Comparison of ENCODE assay signal across 29 cellular contexts in genomic region chr11:36688132-36688531, GRCh38.
"Had no signal": no experiment of that assay in that cellular context is flagged by ENCODE, and none has a peak within 500 bp of the region (broad histone marks: within the 10 kb centered on the region; RNA-seq: fewer than 3 reads in every experiment).

No MANE protein-coding gene starts in this region.

- H3K79me2 ChIP-seq: parathyroid adenoma had no signal

- H3K27ac Mint-ChIP-seq: naive thymus-derived CD4-positive, alpha-beta T cell; natural killer cell; neural progenitor cell; progenitor cell of endocrine pancreas; stimulated activated effector memory CD8-positive, alpha-beta T cell treated with anti-CD3 and anti-CD28 coated beads, Interleukin-12 subunit alpha, Interleukin-12 subunit beta, amount 100 ng/mL, for 72 hours; stimulated activated naive B cell treated with anti-CD40 and anti-IgM and Interleukin-4, amounts not matched to agents 10 μg/mL and 1 μg/mL and 100 μg/mL, for 72 hours; stimulated activated naive CD8-positive, alpha-beta T cell treated with anti-CD3 and anti-CD28 coated beads, Interleukin-15, Interleukin-2, amounts not matched to agents 100 ng/mL and 50 ng/mL, for 24 hours had no signal

- H3K27me3 ChIP-seq: neural progenitor cell, ovary, right lobe of liver, sigmoid colon, suprapubic skin, testis, thyroid gland, upper lobe of left lung, vagina had no signal

- H3K9ac ChIP-seq: neural progenitor cell, parathyroid adenoma had no signal

- H3K4me3 ChIP-seq: neural progenitor cell, ovary, psoas muscle, right lobe of liver, sigmoid colon, stomach, suprapubic skin, testis, thyroid gland, tibial nerve, upper lobe of left lung, vagina had no signal

- H3K4me1 ChIP-seq: parathyroid adenoma, psoas muscle, right lobe of liver, sigmoid colon, stomach, suprapubic skin, testis, thyroid gland, tibial nerve, upper lobe of left lung, vagina had no signal

- H3K4me2 ChIP-seq: neural progenitor cell had no signal

- DNase-seq: naive thymus-derived CD4-positive, alpha-beta T cell; natural killer cell; occipital lobe; ovary; posterior cingulate gyrus; psoas muscle; right cardiac atrium; right lobe of liver; sigmoid colon; small intestine; stimulated activated CD4-positive, alpha-beta T cell treated with anti-CD3 and anti-CD28 coated beads, Interleukin-15, amount 100 ng/mL, for 24 hours; stimulated activated CD4-positive, alpha-beta T cell treated with anti-CD3 and anti-CD28 coated beads, Interleukin-2, amount 100 ng/mL, for 24 hours; stimulated activated CD4-positive, alpha-beta T cell treated with anti-CD3 and anti-CD28 coated beads, Interleukin-2, amount 100 ng/mL, for 48 hours; stimulated activated CD4-positive, alpha-beta T cell treated with anti-CD3 and anti-CD28 coated beads, Interleukin-4, amount 100 ng/mL, for 24 hours; stimulated activated naive B cell treated with anti-CD40 and anti-IgM and Interleukin-4, amounts not matched to agents 10 μg/mL and 1 μg/mL and 100 μg/mL, for 72 hours; stimulated activated naive CD4-positive, alpha-beta T cell treated with Interleukin-2 at 50 U/mL for 16 hours; stomach; testis; thyroid gland; trophoblast cell; upper lobe of left lung had no signal

- H3K27me3 Mint-ChIP-seq: stimulated activated naive B cell treated with anti-CD40 and anti-IgM and Interleukin-4, amounts not matched to agents 10 μg/mL and 1 μg/mL and 100 μg/mL, for 72 hours had no signal

- H3K9me3 ChIP-seq: ovary, psoas muscle, right lobe of liver, sigmoid colon, stomach, suprapubic skin, testis, thyroid gland, tibial nerve, upper lobe of left lung, vagina had no signal

- H3K27ac ChIP-seq: neural progenitor cell, ovary, parathyroid adenoma, psoas muscle, right lobe of liver, sigmoid colon, stomach, suprapubic skin, testis, thyroid gland, tibial nerve, upper lobe of left lung, vagina had no signal

- H3K36me3 ChIP-seq: neural progenitor cell, ovary, right lobe of liver, sigmoid colon, stomach, suprapubic skin, thyroid gland, tibial nerve, upper lobe of left lung, vagina had no signal

- ATAC-seq: naive thymus-derived CD4-positive, alpha-beta T cell; natural killer cell; psoas muscle; right cardiac atrium; right lobe of liver; stimulated activated naive B cell treated with anti-CD40 and anti-IgM and Interleukin-4, amounts not matched to agents 10 μg/mL and 1 μg/mL and 100 μg/mL, for 72 hours had no signal

- H2AFZ ChIP-seq: neural progenitor cell, parathyroid adenoma had no signal

- H3K4me3 Mint-ChIP-seq: naive thymus-derived CD4-positive, alpha-beta T cell; natural killer cell; neural progenitor cell; stimulated activated effector memory CD8-positive, alpha-beta T cell treated with anti-CD3 and anti-CD28 coated beads, Interleukin-12 subunit alpha, Interleukin-12 subunit beta, amount 100 ng/mL, for 72 hours; stimulated activated naive B cell treated with anti-CD40 and anti-IgM and Interleukin-4, amounts not matched to agents 10 μg/mL and 1 μg/mL and 100 μg/mL, for 72 hours; stimulated activated naive CD8-positive, alpha-beta T cell treated with anti-CD3 and anti-CD28 coated beads, Interleukin-15, Interleukin-2, amounts not matched to agents 100 ng/mL and 50 ng/mL, for 24 hours had no signal

- H3K9me3 Mint-ChIP-seq: natural killer cell; neural progenitor cell; stimulated activated effector memory CD8-positive, alpha-beta T cell treated with anti-CD3 and anti-CD28 coated beads, Interleukin-12 subunit alpha, Interleukin-12 subunit beta, amount 100 ng/mL, for 72 hours; stimulated activated naive B cell treated with anti-CD40 and anti-IgM and Interleukin-4, amounts not matched to agents 10 μg/mL and 1 μg/mL and 100 μg/mL, for 72 hours had no signal

- H3K36me3 Mint-ChIP-seq: naive thymus-derived CD4-positive, alpha-beta T cell; natural killer cell; neural progenitor cell; stimulated activated effector memory CD8-positive, alpha-beta T cell treated with anti-CD3 and anti-CD28 coated beads, Interleukin-12 subunit alpha, Interleukin-12 subunit beta, amount 100 ng/mL, for 72 hours; stimulated activated naive B cell treated with anti-CD40 and anti-IgM and Interleukin-4, amounts not matched to agents 10 μg/mL and 1 μg/mL and 100 μg/mL, for 72 hours had no signal

- H3K4me1 Mint-ChIP-seq: natural killer cell; neural progenitor cell; stimulated activated effector memory CD8-positive, alpha-beta T cell treated with anti-CD3 and anti-CD28 coated beads, Interleukin-12 subunit alpha, Interleukin-12 subunit beta, amount 100 ng/mL, for 72 hours; stimulated activated naive B cell treated with anti-CD40 and anti-IgM and Interleukin-4, amounts not matched to agents 10 μg/mL and 1 μg/mL and 100 μg/mL, for 72 hours had no signal
